In the genomic region with DNA sequence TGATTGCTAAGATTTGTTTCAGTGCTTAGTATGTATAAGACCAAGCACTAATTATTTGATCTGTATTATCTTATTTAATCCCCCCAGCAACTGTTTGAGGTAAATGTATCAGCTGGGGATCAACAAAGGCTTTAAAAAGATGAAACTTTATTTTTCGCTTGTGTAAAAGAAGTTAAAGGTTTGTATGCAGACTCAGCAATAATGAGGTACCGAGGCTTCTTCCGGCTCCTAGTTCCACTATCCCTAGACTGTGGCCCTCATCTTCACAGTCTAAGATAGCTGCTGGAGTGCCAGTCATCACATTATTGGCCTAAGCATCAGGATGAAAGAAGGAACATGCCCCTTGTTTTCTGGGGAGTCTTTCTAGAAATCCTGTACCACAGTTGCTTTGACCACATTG, we compare ENCODE assay signal across 1 cellular context.
TF ChIP-seq lines count a peak whose summit lies in the region.

No MANE protein-coding gene starts in this region.

TF ChIP-seq in WTC11, 78 proteins besides CTCF, POLR2A, EP300 and RAD21 (continued from another document):
- TF ChIP-seq ZNF317 (CRISPR knock-in tag; IDR thresholded peaks at IDR 0.05; ENCODE audit: borderline replicate concordance, low read depth) (no peak), HMGA2 (CRISPR knock-in tag; IDR thresholded peaks at IDR 0.05) (no peak), USF1 (CRISPR knock-in tag; IDR thresholded peaks at IDR 0.05) (no peak), MLX (CRISPR knock-in tag; IDR thresholded peaks at IDR 0.05) (no peak), GABPB1 (CRISPR knock-in tag; IDR thresholded peaks at IDR 0.05) (no peak), FOXK1 (CRISPR knock-in tag; IDR thresholded peaks at IDR 0.05) (no peak), MYBL2 (CRISPR knock-in tag; IDR thresholded peaks at IDR 0.05) (no peak), ZNF396 (CRISPR knock-in tag; IDR thresholded peaks at IDR 0.05; ENCODE audit: borderline replicate concordance) (no peak), ATF3 (CRISPR knock-in tag; conservative IDR thresholded peaks at IDR 0.05) (no peak), CREM (CRISPR knock-in tag; IDR thresholded peaks at IDR 0.05) (no peak), CREB1 (CRISPR knock-in tag; IDR thresholded peaks at IDR 0.05) (no peak)
- TF ChIP-seq, protein P1, sequence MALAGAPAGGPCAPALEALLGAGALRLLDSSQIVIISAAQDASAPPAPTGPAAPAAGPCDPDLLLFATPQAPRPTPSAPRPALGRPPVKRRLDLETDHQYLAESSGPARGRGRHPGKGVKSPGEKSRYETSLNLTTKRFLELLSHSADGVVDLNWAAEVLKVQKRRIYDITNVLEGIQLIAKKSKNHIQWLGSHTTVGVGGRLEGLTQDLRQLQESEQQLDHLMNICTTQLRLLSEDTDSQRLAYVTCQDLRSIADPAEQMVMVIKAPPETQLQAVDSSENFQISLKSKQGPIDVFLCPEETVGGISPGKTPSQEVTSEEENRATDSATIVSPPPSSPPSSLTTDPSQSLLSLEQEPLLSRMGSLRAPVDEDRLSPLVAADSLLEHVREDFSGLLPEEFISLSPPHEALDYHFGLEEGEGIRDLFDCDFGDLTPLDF (CRISPR knock-in tag; IDR thresholded peaks at IDR 0.05), result no peak
- TF ChIP-seq, protein P2, sequence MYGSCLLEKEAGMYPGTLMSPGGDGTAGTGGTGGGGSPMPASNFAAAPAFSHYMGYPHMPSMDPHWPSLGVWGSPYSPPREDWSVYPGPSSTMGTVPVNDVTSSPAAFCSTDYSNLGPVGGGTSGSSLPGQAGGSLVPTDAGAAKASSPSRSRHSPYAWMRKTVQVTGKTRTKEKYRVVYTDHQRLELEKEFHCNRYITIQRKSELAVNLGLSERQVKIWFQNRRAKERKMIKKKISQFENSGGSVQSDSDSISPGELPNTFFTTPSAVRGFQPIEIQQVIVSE (CRISPR knock-in tag; IDR thresholded peaks at IDR 0.05; ENCODE audit: borderline replicate concordance), result no peak
- TF ChIP-seq, protein P3, sequence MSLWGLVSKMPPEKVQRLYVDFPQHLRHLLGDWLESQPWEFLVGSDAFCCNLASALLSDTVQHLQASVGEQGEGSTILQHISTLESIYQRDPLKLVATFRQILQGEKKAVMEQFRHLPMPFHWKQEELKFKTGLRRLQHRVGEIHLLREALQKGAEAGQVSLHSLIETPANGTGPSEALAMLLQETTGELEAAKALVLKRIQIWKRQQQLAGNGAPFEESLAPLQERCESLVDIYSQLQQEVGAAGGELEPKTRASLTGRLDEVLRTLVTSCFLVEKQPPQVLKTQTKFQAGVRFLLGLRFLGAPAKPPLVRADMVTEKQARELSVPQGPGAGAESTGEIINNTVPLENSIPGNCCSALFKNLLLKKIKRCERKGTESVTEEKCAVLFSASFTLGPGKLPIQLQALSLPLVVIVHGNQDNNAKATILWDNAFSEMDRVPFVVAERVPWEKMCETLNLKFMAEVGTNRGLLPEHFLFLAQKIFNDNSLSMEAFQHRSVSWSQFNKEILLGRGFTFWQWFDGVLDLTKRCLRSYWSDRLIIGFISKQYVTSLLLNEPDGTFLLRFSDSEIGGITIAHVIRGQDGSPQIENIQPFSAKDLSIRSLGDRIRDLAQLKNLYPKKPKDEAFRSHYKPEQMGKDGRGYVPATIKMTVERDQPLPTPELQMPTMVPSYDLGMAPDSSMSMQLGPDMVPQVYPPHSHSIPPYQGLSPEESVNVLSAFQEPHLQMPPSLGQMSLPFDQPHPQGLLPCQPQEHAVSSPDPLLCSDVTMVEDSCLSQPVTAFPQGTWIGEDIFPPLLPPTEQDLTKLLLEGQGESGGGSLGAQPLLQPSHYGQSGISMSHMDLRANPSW (CRISPR knock-in tag; conservative IDR thresholded peaks at IDR 0.05; ENCODE audit: low read depth), result no peak
- TF ChIP-seq, protein P4, sequence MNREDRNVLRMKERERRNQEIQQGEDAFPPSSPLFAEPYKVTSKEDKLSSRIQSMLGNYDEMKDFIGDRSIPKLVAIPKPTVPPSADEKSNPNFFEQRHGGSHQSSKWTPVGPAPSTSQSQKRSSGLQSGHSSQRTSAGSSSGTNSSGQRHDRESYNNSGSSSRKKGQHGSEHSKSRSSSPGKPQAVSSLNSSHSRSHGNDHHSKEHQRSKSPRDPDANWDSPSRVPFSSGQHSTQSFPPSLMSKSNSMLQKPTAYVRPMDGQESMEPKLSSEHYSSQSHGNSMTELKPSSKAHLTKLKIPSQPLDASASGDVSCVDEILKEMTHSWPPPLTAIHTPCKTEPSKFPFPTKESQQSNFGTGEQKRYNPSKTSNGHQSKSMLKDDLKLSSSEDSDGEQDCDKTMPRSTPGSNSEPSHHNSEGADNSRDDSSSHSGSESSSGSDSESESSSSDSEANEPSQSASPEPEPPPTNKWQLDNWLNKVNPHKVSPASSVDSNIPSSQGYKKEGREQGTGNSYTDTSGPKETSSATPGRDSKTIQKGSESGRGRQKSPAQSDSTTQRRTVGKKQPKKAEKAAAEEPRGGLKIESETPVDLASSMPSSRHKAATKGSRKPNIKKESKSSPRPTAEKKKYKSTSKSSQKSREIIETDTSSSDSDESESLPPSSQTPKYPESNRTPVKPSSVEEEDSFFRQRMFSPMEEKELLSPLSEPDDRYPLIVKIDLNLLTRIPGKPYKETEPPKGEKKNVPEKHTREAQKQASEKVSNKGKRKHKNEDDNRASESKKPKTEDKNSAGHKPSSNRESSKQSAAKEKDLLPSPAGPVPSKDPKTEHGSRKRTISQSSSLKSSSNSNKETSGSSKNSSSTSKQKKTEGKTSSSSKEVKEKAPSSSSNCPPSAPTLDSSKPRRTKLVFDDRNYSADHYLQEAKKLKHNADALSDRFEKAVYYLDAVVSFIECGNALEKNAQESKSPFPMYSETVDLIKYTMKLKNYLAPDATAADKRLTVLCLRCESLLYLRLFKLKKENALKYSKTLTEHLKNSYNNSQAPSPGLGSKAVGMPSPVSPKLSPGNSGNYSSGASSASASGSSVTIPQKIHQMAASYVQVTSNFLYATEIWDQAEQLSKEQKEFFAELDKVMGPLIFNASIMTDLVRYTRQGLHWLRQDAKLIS (CRISPR knock-in tag; IDR thresholded peaks at IDR 0.05; ENCODE audit: borderline replicate concordance), result no peak
